In genomic region chr2:221554769-221555510, GRCh38 we compare ENCODE assay signal across 8 cellular contexts. TPM values are rescaled to one million over a fixed set of nuclear protein-coding genes. Genes with fewer than 3 reads are reported as not detected.
A peak's percentile ranks its signal among the peaks of the same experiment; 100 is the strongest.
DNase-seq lines count a peak whose midpoint lies in the region; ATAC-seq and TF ChIP-seq lines count a peak whose summit lies in the region.

No MANE protein-coding gene starts in this region.

- no peaks in the 10 kb centered on the region for H3K36me3 Mint-ChIP-seq in CD8-positive, alpha-beta T cell

- H3K27me3 Mint-ChIP-seq in CD8-positive, alpha-beta T cell (ENCODE audit: low read depth) = no peaks in the 10 kb centered on the region

- H3K9me3 Mint-ChIP-seq in CD8-positive, alpha-beta T cell = no peaks in the 10 kb centered on the region

- no peak for ATAC-seq in CD8-positive, alpha-beta T cell
- ATAC-seq in HG03095 (IDR thresholded peaks at IDR 0.05; ENCODE audit: unreplicated experiment) = peak; percentile 99

- intact Hi-C loops in CD8-positive, alpha-beta T cell (cut with DNase I, micrococcal nuclease) = no loop called here
- intact Hi-C loops in uterus (cut with DNase I; ENCODE audit: low total_unique reads) = loop anchor here (10.0 kb wide), 1 partner anchor 180 kb away; no protein-coding TSS in a partner anchor

- CTCF ChIA-PET in CD8-positive, alpha-beta T cell (lab: Charles Lee) = no interaction called here

- H3K4me3 Mint-ChIP-seq in CD8-positive, alpha-beta T cell = peak overlapping the region; percentile 1

- POLR2A ChIA-PET in CD8-positive, alpha-beta T cell (lab: Charles Lee) = no interaction called here

- no peaks in the 10 kb centered on the region for H3K27me3 ChIP-seq in CD8-positive, alpha-beta T cell (ENCODE audit: insufficient read depth, low read length)
- H3K27me3 ChIP-seq in uterus = no peaks in the 10 kb centered on the region

- no peak overlapping the region for H3K4me3 ChIP-seq in CD8-positive, alpha-beta T cell (ENCODE audit: low read depth, low read length)
- H3K4me3 ChIP-seq in uterus = no peak overlapping the region

- no peaks in the 10 kb centered on the region for H3K36me3 ChIP-seq in CD8-positive, alpha-beta T cell (ENCODE audit: insufficient read depth, low read length)
- no peaks in the 10 kb centered on the region for H3K36me3 ChIP-seq in uterus

- H3K27ac Mint-ChIP-seq in CD8-positive, alpha-beta T cell = no peak overlapping the region

- no peaks in the 10 kb centered on the region for H3K9me3 ChIP-seq in CD8-positive, alpha-beta T cell (ENCODE audit: low read length)
- H3K9me3 ChIP-seq in uterus = no peaks in the 10 kb centered on the region

- TF ChIP-seq POLR2A in uterus (IDR thresholded peaks at IDR 0.05) = no peak

- TF ChIP-seq CTCF in CD8-positive, alpha-beta T cell (IDR thresholded peaks at IDR 0.05) = no peak
- TF ChIP-seq CTCF in uterus (IDR thresholded peaks at IDR 0.05) = no peak

- no peak overlapping the region for H3K27ac ChIP-seq in CD8-positive, alpha-beta T cell (ENCODE audit: low read depth, low read length)
- H3K27ac ChIP-seq in uterus = peak overlapping the region; percentile 12 to 49

- H3K4me1 ChIP-seq in CD8-positive, alpha-beta T cell (ENCODE audit: insufficient read depth, low read length) = no peaks in the 10 kb centered on the region
- peaks cover 0 to 5% of the 10 kb centered on the region in 2 donors for H3K4me1 ChIP-seq in uterus

- no peak for DNase-seq in CD8-positive, alpha-beta T cell
- peak; percentile 22 for DNase-seq in GM19238 (ENCODE audit: insufficient read length, low spot score)
- peak; percentile 22 for DNase-seq in cerebellum (ENCODE audit: low spot score)
- no peak for DNase-seq in uterus
- no peak for DNase-seq in mucosa of gallbladder (ENCODE audit: low spot score)
- DNase-seq in NCI-H1417 treated with DMSO at 0.1 percent for 48 hours (lab: John Stamatoyannopoulos, UW) = no peak
- no peak for DNase-seq in NCI-H510A (lab: John Stamatoyannopoulos, UW)

- peaks cover 13% of the 10 kb centered on the region for H3K4me1 Mint-ChIP-seq in CD8-positive, alpha-beta T cell (ENCODE audit: low read depth)

RNA-seq across cellular contexts. Expression of gene EPHA4, which starts 17.2 kb away (rescaled TPM):
- 10 to 100 TPM; 65.5 to 68.6 TPM for total RNA-seq in CD8-positive, alpha-beta T cell
- total RNA-seq in cerebellum (84.7 TPM), uterus (10 to 100 TPM; 45.6 to 84.7 (median 66.8) TPM), mucosa of gallbladder (9.0 TPM)

Comparison
In these comparisons a context has a peak if more than half of its experiments do, and no peak if none do; other contexts are left out.
1. DNase-seq: peak in GM19238 (single experiment) and cerebellum (single experiment); none in CD8-positive, alpha-beta T cell (0 of 7), uterus (0 of 2), mucosa of gallbladder (single experiment), NCI-H1417 treated with DMSO at 0.1 percent for 48 hours (single experiment) and NCI-H510A (single experiment).